ENCODE assay signal across 1 cellular context in the genomic region with DNA sequence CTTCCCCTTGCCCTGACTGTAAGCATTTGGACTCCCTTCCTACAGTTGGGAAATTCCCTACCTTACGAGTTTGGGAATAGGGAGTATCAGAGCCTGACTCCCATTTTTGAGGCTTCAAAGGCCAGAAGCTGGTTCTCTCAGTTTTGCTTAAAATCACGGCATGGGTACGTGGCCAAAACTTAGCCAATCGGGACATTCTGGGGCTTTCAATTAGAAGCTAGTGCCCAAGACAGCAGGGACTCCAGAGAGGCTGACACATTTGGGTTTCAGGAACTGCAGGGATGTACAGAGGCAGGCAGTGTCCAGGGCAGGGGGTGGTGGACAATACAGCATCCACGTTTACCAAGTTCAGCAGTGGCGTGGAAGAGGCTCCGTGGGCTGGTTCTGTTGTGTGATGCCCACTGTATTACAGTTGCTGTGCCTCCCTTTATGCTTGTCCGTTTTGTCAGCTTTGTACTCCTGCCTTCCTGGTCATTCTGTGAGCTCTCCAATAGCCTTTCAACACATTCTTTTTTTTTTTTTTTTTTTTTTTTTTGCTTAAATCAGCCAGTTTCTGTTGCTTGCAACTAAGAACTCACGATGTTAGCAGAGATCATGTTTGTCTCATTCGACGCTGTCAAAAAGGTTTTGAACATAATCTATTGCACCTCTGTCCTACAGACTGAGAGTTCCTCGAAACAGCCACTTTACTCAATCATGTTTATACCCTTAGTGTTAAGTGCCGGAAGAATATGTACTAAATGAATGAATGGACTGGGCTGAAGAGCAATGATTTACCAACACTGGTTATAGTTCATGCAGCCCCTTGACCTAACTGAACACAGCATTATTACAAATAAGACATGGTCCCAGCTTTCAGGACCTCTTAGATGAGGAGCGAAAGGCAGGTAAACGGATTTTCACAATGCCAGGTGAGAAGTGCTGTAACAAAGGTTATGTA.
TF ChIP-seq lines count a peak whose summit lies in the region.

No MANE protein-coding gene starts in this region.

TF ChIP-seq in neural cell, 6 proteins besides CTCF, POLR2A, EP300 and RAD21 (continued from another document):
- TF ChIP-seq, protein P1, sequence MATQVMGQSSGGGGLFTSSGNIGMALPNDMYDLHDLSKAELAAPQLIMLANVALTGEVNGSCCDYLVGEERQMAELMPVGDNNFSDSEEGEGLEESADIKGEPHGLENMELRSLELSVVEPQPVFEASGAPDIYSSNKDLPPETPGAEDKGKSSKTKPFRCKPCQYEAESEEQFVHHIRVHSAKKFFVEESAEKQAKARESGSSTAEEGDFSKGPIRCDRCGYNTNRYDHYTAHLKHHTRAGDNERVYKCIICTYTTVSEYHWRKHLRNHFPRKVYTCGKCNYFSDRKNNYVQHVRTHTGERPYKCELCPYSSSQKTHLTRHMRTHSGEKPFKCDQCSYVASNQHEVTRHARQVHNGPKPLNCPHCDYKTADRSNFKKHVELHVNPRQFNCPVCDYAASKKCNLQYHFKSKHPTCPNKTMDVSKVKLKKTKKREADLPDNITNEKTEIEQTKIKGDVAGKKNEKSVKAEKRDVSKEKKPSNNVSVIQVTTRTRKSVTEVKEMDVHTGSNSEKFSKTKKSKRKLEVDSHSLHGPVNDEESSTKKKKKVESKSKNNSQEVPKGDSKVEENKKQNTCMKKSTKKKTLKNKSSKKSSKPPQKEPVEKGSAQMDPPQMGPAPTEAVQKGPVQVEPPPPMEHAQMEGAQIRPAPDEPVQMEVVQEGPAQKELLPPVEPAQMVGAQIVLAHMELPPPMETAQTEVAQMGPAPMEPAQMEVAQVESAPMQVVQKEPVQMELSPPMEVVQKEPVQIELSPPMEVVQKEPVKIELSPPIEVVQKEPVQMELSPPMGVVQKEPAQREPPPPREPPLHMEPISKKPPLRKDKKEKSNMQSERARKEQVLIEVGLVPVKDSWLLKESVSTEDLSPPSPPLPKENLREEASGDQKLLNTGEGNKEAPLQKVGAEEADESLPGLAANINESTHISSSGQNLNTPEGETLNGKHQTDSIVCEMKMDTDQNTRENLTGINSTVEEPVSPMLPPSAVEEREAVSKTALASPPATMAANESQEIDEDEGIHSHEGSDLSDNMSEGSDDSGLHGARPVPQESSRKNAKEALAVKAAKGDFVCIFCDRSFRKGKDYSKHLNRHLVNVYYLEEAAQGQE (IDR thresholded peaks at IDR 0.05; ENCODE audit: borderline replicate concordance): no peak
- no peak for TF ChIP-seq POLR2AphosphoS5 (IDR thresholded peaks at IDR 0.05)
